ENCODE assay signal across 12 cellular contexts in genomic region chr5:119036101-119036762, GRCh38. TPM values are rescaled to one million over a fixed set of nuclear protein-coding genes. Genes with fewer than 3 reads are reported as not detected.
A peak's percentile ranks its signal among the peaks of the same experiment; 100 is the strongest.
DNase-seq lines count a peak whose midpoint lies in the region; ATAC-seq and TF ChIP-seq lines count a peak whose summit lies in the region.
"Had no signal": no experiment of that assay in that cellular context is flagged by ENCODE, and none has a peak within 500 bp of the region (broad histone marks: within the 10 kb centered on the region; RNA-seq: fewer than 3 reads in every experiment).

No MANE protein-coding gene starts in this region.

- peak overlapping the region; percentile 93 for H3K27ac ChIP-seq in 22Rv1
- H3K27ac ChIP-seq: neural progenitor cell had no signal

- H3K4me3 ChIP-seq in foreskin fibroblast (ENCODE audit: low read depth in 1 of 2, low read length in 2 of 2), result no peak overlapping the region
- H3K4me3 ChIP-seq: MG63, neural progenitor cell had no signal

- ATAC-seq in SK-N-SH treated with all-trans-retinoic acid at 6 μM for 48 hours (peak; percentile 75), GM19395 (IDR thresholded peaks at IDR 0.05; ENCODE audit: unreplicated experiment) (no peak), HG02973 (IDR thresholded peaks at IDR 0.05; ENCODE audit: unreplicated experiment) (no peak)
- ATAC-seq: CD8-positive, alpha-beta T cell had no signal

- no peak overlapping the region for H3K4me3 Mint-ChIP-seq in mesothelial cell of epicardium
- H3K4me3 Mint-ChIP-seq: CD8-positive, alpha-beta T cell; neural progenitor cell had no signal

- H3K4me1 Mint-ChIP-seq in mesothelial cell of epicardium, result no peaks in the 10 kb centered on the region
- H3K4me1 Mint-ChIP-seq: neural progenitor cell had no signal

- H3K36me3 Mint-ChIP-seq in mesothelial cell of epicardium, result no peaks in the 10 kb centered on the region
- H3K36me3 Mint-ChIP-seq: CD8-positive, alpha-beta T cell; neural progenitor cell had no signal

- H3K27me3 Mint-ChIP-seq in mesothelial cell of epicardium (ENCODE audit: low read depth), result no peaks in the 10 kb centered on the region

- DNase-seq in GM04504 (ENCODE audit: low read depth), result peak; percentile 43
- peak; percentile 64 to 78 for DNase-seq in foreskin fibroblast
- DNase-seq in mesothelial cell of epicardium (ENCODE audit: low spot score in 2 of 2, unreplicated experiment in 2 of 2), result no peak
- DNase-seq in NAMALWA (ENCODE audit: low spot score), result no peak
- DNase-seq: CD8-positive, alpha-beta T cell; effector memory CD4-positive, alpha-beta T cell; MG63 had no signal

- no peak overlapping the region for H3K27ac Mint-ChIP-seq in mesothelial cell of epicardium
- H3K27ac Mint-ChIP-seq: CD8-positive, alpha-beta T cell; neural progenitor cell had no signal

- TF ChIP-seq CTCF in 22Rv1 (IDR thresholded peaks at IDR 0.05) (no peak), foreskin fibroblast (IDR thresholded peaks at IDR 0.05; ENCODE audit: low read depth, low read length) (no peak), mesothelial cell of epicardium (IDR thresholded peaks at IDR 0.05; ENCODE audit: unreplicated experiment) (no peak)

- H3K9me3 Mint-ChIP-seq in mesothelial cell of epicardium, result peaks cover 5% of the 10 kb centered on the region
- H3K9me3 Mint-ChIP-seq: CD8-positive, alpha-beta T cell; neural progenitor cell had no signal

TF ChIP-seq in SK-N-SH treated with all-trans-retinoic acid at 6 μM for 48 hours, 23 proteins besides CTCF, POLR2A, EP300 and RAD21:
- TF ChIP-seq ZC3H10 (CRISPR knock-in tag; IDR thresholded peaks at IDR 0.05) (no peak), ISL1 (CRISPR knock-in tag; IDR thresholded peaks at IDR 0.05) (0 out of 2 replicates have a peak, but pooled peaks have one; percentile 28)

RNA-seq across cellular contexts. Expression of gene DMXL1, which starts 34.7 kb away (rescaled TPM):
- 68.6 to 75.2 TPM (median 74.9 TPM) in 3 replicates for total RNA-seq in mesothelial cell of epicardium

RNA-seq across cellular contexts. Expression of gene DTWD2, which starts 47.9 kb away (rescaled TPM):
- 8.2 to 9.3 TPM (median 9.1 TPM) in 3 replicates for total RNA-seq in mesothelial cell of epicardium

Comparison
In these comparisons a context has a peak if more than half of its experiments do, and no peak if none do; other contexts are left out.
1. DNase-seq: peak in GM04504 (single experiment) and foreskin fibroblast (2 of 2); none in mesothelial cell of epicardium (0 of 2) and NAMALWA (single experiment).